In the genomic region with DNA sequence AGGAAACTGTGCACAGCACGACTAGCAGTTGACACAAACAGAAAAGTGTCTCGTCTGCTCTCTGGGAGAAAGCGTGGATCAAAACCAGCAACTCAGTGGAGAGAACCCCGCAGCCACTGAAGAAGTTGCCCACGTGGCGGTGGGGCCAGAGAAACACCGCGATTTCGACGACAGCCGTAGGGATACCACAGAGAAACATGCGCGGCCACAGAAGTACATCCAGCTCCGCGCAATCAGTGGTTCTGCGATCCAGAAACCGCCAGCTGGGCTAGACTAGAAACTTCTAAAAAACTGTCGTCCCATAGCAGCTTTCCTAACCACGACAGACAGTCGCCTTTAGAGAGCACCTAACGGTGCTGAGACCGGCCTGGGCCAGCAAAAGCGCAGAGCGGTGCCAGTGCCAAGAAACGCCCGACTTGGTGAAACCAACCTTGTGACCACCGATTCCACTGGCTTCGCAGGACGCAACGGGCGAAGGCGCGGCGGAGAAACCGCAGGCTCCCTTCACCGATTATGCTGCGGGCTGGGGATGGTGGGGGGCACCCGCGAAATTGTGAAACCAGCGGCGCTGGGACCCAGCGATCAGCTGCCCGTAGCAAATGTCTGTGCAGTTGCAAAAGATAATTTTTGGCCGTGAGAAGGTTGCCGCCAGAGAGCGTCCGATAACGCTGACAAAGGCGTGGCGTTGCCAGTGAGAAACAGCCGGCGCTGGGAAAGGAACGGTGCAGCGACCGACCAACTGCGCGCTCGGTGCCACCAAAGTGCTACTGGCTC, we compare ENCODE assay signal across 1 cellular context.
TF ChIP-seq lines count a peak whose summit lies in the region.

No MANE protein-coding gene starts in this region.

TF ChIP-seq in H1, 55 proteins besides CTCF, POLR2A, EP300 and RAD21:
- no peak for TF ChIP-seq TEAD4 (IDR thresholded peaks at IDR 0.05; ENCODE audit: low read depth, low read length)
- no peak for TF ChIP-seq BACH1 (IDR thresholded peaks at IDR 0.05; ENCODE audit: low read length)
- TF ChIP-seq RNF2 (IDR thresholded peaks at IDR 0.05; ENCODE audit: borderline replicate concordance, low read depth, low read length, missing control alignments, poor library complexity, severe bottlenecking), result peak; percentile 13
- TF ChIP-seq EZH2 (IDR thresholded peaks at IDR 0.05; ENCODE audit: low read depth, low read length, severe bottlenecking), result peak; percentile 91
- no peak for TF ChIP-seq HDAC6 (IDR thresholded peaks at IDR 0.05; ENCODE audit: low read depth, low read length)
- TF ChIP-seq, protein P1, sequence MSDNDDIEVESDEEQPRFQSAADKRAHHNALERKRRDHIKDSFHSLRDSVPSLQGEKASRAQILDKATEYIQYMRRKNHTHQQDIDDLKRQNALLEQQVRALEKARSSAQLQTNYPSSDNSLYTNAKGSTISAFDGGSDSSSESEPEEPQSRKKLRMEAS (IDR thresholded peaks at IDR 0.05), result peak; percentile 88
- no peak for TF ChIP-seq ASH2L (IDR thresholded peaks at IDR 0.05; ENCODE audit: low read length)
- TF ChIP-seq, protein P2, sequence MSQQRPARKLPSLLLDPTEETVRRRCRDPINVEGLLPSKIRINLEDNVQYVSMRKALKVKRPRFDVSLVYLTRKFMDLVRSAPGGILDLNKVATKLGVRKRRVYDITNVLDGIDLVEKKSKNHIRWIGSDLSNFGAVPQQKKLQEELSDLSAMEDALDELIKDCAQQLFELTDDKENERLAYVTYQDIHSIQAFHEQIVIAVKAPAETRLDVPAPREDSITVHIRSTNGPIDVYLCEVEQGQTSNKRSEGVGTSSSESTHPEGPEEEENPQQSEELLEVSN (IDR thresholded peaks at IDR 0.05), result peak; percentile 88
- no peak for TF ChIP-seq SIRT6 (IDR thresholded peaks at IDR 0.05; ENCODE audit: low read length)
- no peak for TF ChIP-seq BCL11A (IDR thresholded peaks at IDR 0.05; ENCODE audit: low read depth in 2 of 2, low read length in 2 of 2)
- peak; percentile 95 for TF ChIP-seq SUZ12 (IDR thresholded peaks at IDR 0.05; ENCODE audit: low read length)
- TF ChIP-seq CREB1 (IDR thresholded peaks at IDR 0.05), result no peak
